Comparison of ENCODE assay signal across 25 cellular contexts in the genomic region with DNA sequence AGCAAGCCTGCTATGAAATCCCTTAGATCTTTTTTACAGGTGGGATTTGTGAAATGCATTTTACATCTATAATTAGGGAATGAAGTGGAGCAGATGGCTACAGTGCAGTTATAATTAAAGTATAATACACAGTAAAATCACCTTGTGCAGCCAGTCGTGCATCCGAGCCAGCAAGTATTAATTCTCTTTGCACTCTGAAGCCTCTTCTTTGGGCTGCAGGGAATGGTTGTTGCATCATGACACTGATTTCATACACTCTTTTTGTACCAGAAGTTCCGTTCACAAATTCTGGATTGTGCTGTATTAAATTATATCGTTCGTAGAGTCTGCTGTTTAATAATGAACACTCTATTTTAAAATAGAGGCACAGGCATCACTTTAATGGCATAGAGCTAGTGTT. TPM values are rescaled to one million over a fixed set of nuclear protein-coding genes. Genes with fewer than 3 reads are reported as not detected.
DNase-seq lines count a peak whose midpoint lies in the region; ATAC-seq and TF ChIP-seq lines count a peak whose summit lies in the region.
"Had no signal": no experiment of that assay in that cellular context is flagged by ENCODE, and none has a peak within 500 bp of the region (broad histone marks: within the 10 kb centered on the region; RNA-seq: fewer than 3 reads in every experiment).

No MANE protein-coding gene starts in this region.

- H3K27me3 Mint-ChIP-seq in endodermal cell (ENCODE audit: insufficient read depth) (no peaks in the 10 kb centered on the region), natural killer cell (ENCODE audit: low read depth in 2 of 2) (no peaks in the 10 kb centered on the region)
- H3K27me3 Mint-ChIP-seq: CD4-positive, alpha-beta T cell had no signal

- no peak overlapping the region for H2AK5ac ChIP-seq in trophoblast cell (ENCODE audit: low read length)

- no peak overlapping the region for H3K4me3 Mint-ChIP-seq in endodermal cell
- H3K4me3 Mint-ChIP-seq in natural killer cell: no peak overlapping the region
- H3K4me3 Mint-ChIP-seq: CD4-positive, alpha-beta T cell had no signal

- H2BK12ac ChIP-seq in trophoblast cell (ENCODE audit: low read length): no peak overlapping the region

- H3K4me3 ChIP-seq in trophoblast cell (ENCODE audit: low read depth, low read length) (no peak overlapping the region), endodermal cell (ENCODE audit: low read length) (no peak overlapping the region)
- H3K4me3 ChIP-seq: A549; BLaER1 treated with 17β-estradiol and CSF1 and Interleukin-3, amounts not matched to agents 10 nM and 100 nM; MG63; PC-9; SJSA1 had no signal

- H3K79me2 ChIP-seq in trophoblast cell (ENCODE audit: control insufficient read depth, insufficient read depth, low read length, poor library complexity): no peaks in the 10 kb centered on the region

- H3K9ac ChIP-seq in trophoblast cell (ENCODE audit: low read length) (no peak overlapping the region), endodermal cell (ENCODE audit: extremely low read depth, low read length, poor library complexity, severe bottlenecking) (no peak overlapping the region)
- H3K9ac ChIP-seq: BLaER1 treated with 17β-estradiol and CSF1 and Interleukin-3, amounts not matched to agents 10 nM and 100 nM had no signal

- TF ChIP-seq CTCF in endodermal cell (conservative IDR thresholded peaks at IDR 0.05) (no peak), natural killer cell (IDR thresholded peaks at IDR 0.05) (no peak)

- no peak overlapping the region for H2BK5ac ChIP-seq in trophoblast cell (ENCODE audit: low read depth, low read length, poor library complexity)

- H3K23ac ChIP-seq in trophoblast cell (ENCODE audit: low read length): no peak overlapping the region

- WGBS in trophoblast cell (ENCODE audit: extremely low coverage, insufficient coverage, insufficient read length): no CpG with 5 or more reads among the region's 5 CpGs
- 95 to 100% methylated on average over 2 to 5 of the region's 5 CpGs for WGBS in endodermal cell (ENCODE audit: insufficient coverage in 1 of 2, insufficient read length in 1 of 2), 2 experiments

- H3K36me3 ChIP-seq in trophoblast cell (ENCODE audit: control insufficient read depth in 1 of 2, insufficient read depth in 2 of 2, low read length in 2 of 2): no peaks in the 10 kb centered on the region
- H3K36me3 ChIP-seq in endodermal cell (ENCODE audit: control insufficient read depth, insufficient read depth, low read length): no peaks in the 10 kb centered on the region
- H3K36me3 ChIP-seq: BLaER1 treated with 17β-estradiol and CSF1 and Interleukin-3, amounts not matched to agents 10 nM and 100 nM; MG63; SJSA1 had no signal

- no peak for ATAC-seq in natural killer cell
- ATAC-seq: A549 had no signal

- H4K91ac ChIP-seq in trophoblast cell (ENCODE audit: low read depth, low read length): no peak overlapping the region

- no peak overlapping the region for H2BK120ac ChIP-seq in trophoblast cell (ENCODE audit: insufficient read depth, low read length, poor library complexity)

- H3K4me1 Mint-ChIP-seq in endodermal cell (no peaks in the 10 kb centered on the region), natural killer cell (no peaks in the 10 kb centered on the region)

- no peak overlapping the region for H4K12ac ChIP-seq in trophoblast cell (ENCODE audit: low read depth, low read length)

- peak; percentile 42 for DNase-seq in NCI-H1092 treated with DMSO at 0.1 percent for 48 hours (lab: John Stamatoyannopoulos, UW)
- DNase-seq in NCI-H1417 (lab: John Stamatoyannopoulos, UW): peak in 2 of 3 experiments; percentile 55 to 86
- peak; percentile 42 for DNase-seq in NCI-H1694 (lab: John Stamatoyannopoulos, UW)
- peak; percentile 79 to 93 for DNase-seq in NCI-H524 (lab: John Stamatoyannopoulos, UW)
- no peak for DNase-seq in trophoblast cell
- no peak for DNase-seq in GOT3 (lab: John Stamatoyannopoulos, UW)
- no peak for DNase-seq in endodermal cell
- DNase-seq in natural killer cell: no peak
- DNase-seq: AML-193; CD4-positive, alpha-beta T cell; DMS79; EL; GF-D8; IMR-90; KG1; MG63; NCI-H1930; NCI-H446; NCI-H526 treated with DMSO at 0.1 percent for 48 hours; PC-9; Right ventricle myocardium superior; T-helper 2 cell had no signal

- H3K27ac Mint-ChIP-seq in endodermal cell: no peak overlapping the region
- no peak overlapping the region for H3K27ac Mint-ChIP-seq in natural killer cell
- H3K27ac Mint-ChIP-seq: CD4-positive, alpha-beta T cell had no signal

- H3K27ac ChIP-seq in trophoblast cell (ENCODE audit: low read depth, low read length) (no peak overlapping the region), endodermal cell (ENCODE audit: low read depth, low read length) (no peak overlapping the region)
- H3K27ac ChIP-seq: A549; BLaER1 treated with 17β-estradiol and CSF1 and Interleukin-3, amounts not matched to agents 10 nM and 100 nM; PC-9; SJSA1 had no signal

- no peaks in the 10 kb centered on the region for H3K9me3 Mint-ChIP-seq in endodermal cell
- peaks cover 0 to 4% of the 10 kb centered on the region in 2 donors for H3K9me3 Mint-ChIP-seq in natural killer cell

- H3K18ac ChIP-seq in trophoblast cell (ENCODE audit: low read length): no peak overlapping the region

- no peaks in the 10 kb centered on the region for H3K9me3 ChIP-seq in trophoblast cell (ENCODE audit: insufficient read depth, low read depth, low read length)
- no peaks in the 10 kb centered on the region for H3K9me3 ChIP-seq in endodermal cell (ENCODE audit: control insufficient read depth, low read length)
- H3K9me3 ChIP-seq: MG63, SJSA1 had no signal

- no peak overlapping the region for H2AFZ ChIP-seq in trophoblast cell (ENCODE audit: insufficient read depth, low read length, poor library complexity)

- H3K4me2 ChIP-seq in trophoblast cell (ENCODE audit: low read length): no peak overlapping the region
- H3K4me2 ChIP-seq: A549; BLaER1 treated with 17β-estradiol and CSF1 and Interleukin-3, amounts not matched to agents 10 nM and 100 nM; PC-9 had no signal

- no peaks in the 10 kb centered on the region for H3K79me1 ChIP-seq in trophoblast cell (ENCODE audit: low read length)

- no peak overlapping the region for H4K8ac ChIP-seq in trophoblast cell (ENCODE audit: low read depth, low read length)

- H3K27me3 ChIP-seq in trophoblast cell (ENCODE audit: insufficient read depth, low read length) (no peaks in the 10 kb centered on the region), endodermal cell (ENCODE audit: control insufficient read depth, insufficient read depth, low read length, poor library complexity, severe bottlenecking) (no peaks in the 10 kb centered on the region)
- H3K27me3 ChIP-seq: BLaER1 treated with 17β-estradiol and CSF1 and Interleukin-3, amounts not matched to agents 10 nM and 100 nM; MG63; SJSA1 had no signal

- H3K4ac ChIP-seq in trophoblast cell (ENCODE audit: low read depth, low read length): no peak overlapping the region

- no peaks in the 10 kb centered on the region for H3K4me1 ChIP-seq in trophoblast cell (ENCODE audit: control insufficient read depth in 1 of 2, insufficient read depth in 2 of 2, low read length in 2 of 2)
- no peaks in the 10 kb centered on the region for H3K4me1 ChIP-seq in endodermal cell (ENCODE audit: control insufficient read depth, insufficient read depth, low read length)
- H3K4me1 ChIP-seq: A549; BLaER1 treated with 17β-estradiol and CSF1 and Interleukin-3, amounts not matched to agents 10 nM and 100 nM; SJSA1 had no signal

- intact Hi-C loops in natural killer cell (cut with micrococcal nuclease): no loop called here

- no peak overlapping the region for H3K14ac ChIP-seq in trophoblast cell (ENCODE audit: low read length)

- no peaks in the 10 kb centered on the region for H3K36me3 Mint-ChIP-seq in endodermal cell (ENCODE audit: low read depth)
- no peaks in the 10 kb centered on the region for H3K36me3 Mint-ChIP-seq in natural killer cell

RNA-seq across cellular contexts. Expression of gene TP63, which starts 28.7 kb away (rescaled TPM):
- 14.2 and 14.3 TPM in 2 replicates for polyA plus RNA-seq in trophoblast cell (2013)
- total RNA-seq in endodermal cell (not detected), natural killer cell (under 1 TPM in 1 of 3 donors, not detected in 2; 0.30 TPM)
- 0.21 TPM for polyA plus RNA-seq in endodermal cell (2013, experiment 1 of 2)
- 0.21 TPM for polyA plus RNA-seq in endodermal cell (2013, experiment 2 of 2)
- total RNA-seq: IMR-90, SJSA1 had no signal
- polyA plus RNA-seq: IMR-90 had no signal

Comparison
In these comparisons a context has a peak if more than half of its experiments do, and no peak if none do; other contexts are left out.
1. DNase-seq: peak in NCI-H1092 treated with DMSO at 0.1 percent for 48 hours (single experiment), NCI-H1417 (2 of 3), NCI-H1694 (single experiment) and NCI-H524 (2 of 2); none in trophoblast cell (0 of 2), GOT3 (single experiment), endodermal cell (single experiment) and natural killer cell (single experiment).